18 cellular contexts compared by ENCODE assay signal in the genomic region with DNA sequence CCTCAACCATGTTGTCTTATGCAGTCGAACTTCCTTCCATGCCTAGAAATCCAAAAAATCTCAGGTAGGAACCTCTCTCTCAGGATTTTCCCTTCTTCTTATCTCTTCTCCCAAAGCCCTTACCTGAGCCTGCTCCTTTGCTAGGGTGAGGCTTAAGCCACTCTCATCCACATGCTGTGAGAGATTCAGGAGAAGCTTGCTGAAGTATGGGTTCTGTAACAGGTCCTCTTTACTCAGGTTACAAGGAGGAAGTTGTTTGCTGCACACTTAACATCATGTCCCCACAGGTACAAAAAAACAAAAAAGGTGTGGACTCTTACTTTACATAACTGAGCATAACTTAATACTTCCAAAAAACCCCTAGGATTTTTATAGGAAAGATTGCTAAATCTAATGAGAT. TPM values are rescaled to one million over a fixed set of nuclear protein-coding genes. Genes with fewer than 3 reads are reported as not detected.
DNase-seq lines count a peak whose midpoint lies in the region; ATAC-seq and TF ChIP-seq lines count a peak whose summit lies in the region.
"Had no signal": no experiment of that assay in that cellular context is flagged by ENCODE, and none has a peak within 500 bp of the region (broad histone marks: within the 10 kb centered on the region; RNA-seq: fewer than 3 reads in every experiment).

No MANE protein-coding gene starts in this region.

- TF ChIP-seq CTCF in neural crest cell (conservative IDR thresholded peaks at IDR 0.05) = no peak

- H3K27me3 Mint-ChIP-seq in activated naive CD4-positive, alpha-beta T cell treated with anti-CD3 and anti-CD28 coated beads, Interleukin-2, amount 50 U/mL, for 24 hours = no peaks in the 10 kb centered on the region
- no peaks in the 10 kb centered on the region for H3K27me3 Mint-ChIP-seq in activated naive CD4-positive, alpha-beta T cell treated with anti-CD3 and anti-CD28 coated beads, Interleukin-2, amount 10 ng/mL, durations not matched to agents 7 days and 5 days
- H3K27me3 Mint-ChIP-seq in activated T-helper 17 cell treated with anti-CD3 and anti-CD28 coated beads, Interleukin-2, amount 50 U/mL, for 72 hours = no peaks in the 10 kb centered on the region
- H3K27me3 Mint-ChIP-seq in neural crest cell (ENCODE audit: low read depth) = no peaks in the 10 kb centered on the region

- H3K4me1 Mint-ChIP-seq in activated naive CD4-positive, alpha-beta T cell treated with anti-CD3 and anti-CD28 coated beads, Interleukin-2, amount 50 U/mL, for 24 hours = peaks cover 20% of the 10 kb centered on the region
- H3K4me1 Mint-ChIP-seq in activated naive CD4-positive, alpha-beta T cell treated with anti-CD3 and anti-CD28 coated beads, Interleukin-2, amount 10 ng/mL, durations not matched to agents 7 days and 5 days = peaks cover 24% of the 10 kb centered on the region
- peaks cover 8% of the 10 kb centered on the region for H3K4me1 Mint-ChIP-seq in activated T-helper 17 cell treated with anti-CD3 and anti-CD28 coated beads, Interleukin-2, amount 50 U/mL, for 72 hours
- peaks cover 17% of the 10 kb centered on the region for H3K4me1 Mint-ChIP-seq in neural crest cell

- CTCF ChIA-PET in activated naive CD4-positive, alpha-beta T cell treated with anti-CD3 and anti-CD28 coated beads, Interleukin-2, amount 10 ng/mL, durations not matched to agents 7 days and 5 days (lab: Charles Lee) = interaction anchor here (0.7 to 2.0 kb wide), 2 partner anchors 34 to 81 kb away, joined by 4 to 6 read pairs; no protein-coding TSS in a partner anchor

- H3K27ac Mint-ChIP-seq in activated naive CD4-positive, alpha-beta T cell treated with anti-CD3 and anti-CD28 coated beads, Interleukin-2, amount 50 U/mL, for 24 hours = peak overlapping the region; percentile 30
- H3K27ac Mint-ChIP-seq in activated naive CD4-positive, alpha-beta T cell treated with anti-CD3 and anti-CD28 coated beads, Interleukin-2, amount 10 ng/mL, durations not matched to agents 7 days and 5 days = no peak overlapping the region
- H3K27ac Mint-ChIP-seq in activated T-helper 17 cell treated with anti-CD3 and anti-CD28 coated beads, Interleukin-2, amount 50 U/mL, for 72 hours = peak overlapping the region; percentile 25
- H3K27ac Mint-ChIP-seq in neural crest cell (ENCODE audit: unreplicated experiment) = no peak overlapping the region

- H3K36me3 Mint-ChIP-seq in activated naive CD4-positive, alpha-beta T cell treated with anti-CD3 and anti-CD28 coated beads, Interleukin-2, amount 50 U/mL, for 24 hours = peaks cover 7% of the 10 kb centered on the region
- H3K36me3 Mint-ChIP-seq in activated naive CD4-positive, alpha-beta T cell treated with anti-CD3 and anti-CD28 coated beads, Interleukin-2, amount 10 ng/mL, durations not matched to agents 7 days and 5 days = peaks cover 37% of the 10 kb centered on the region
- peaks cover 79% of the 10 kb centered on the region for H3K36me3 Mint-ChIP-seq in activated T-helper 17 cell treated with anti-CD3 and anti-CD28 coated beads, Interleukin-2, amount 50 U/mL, for 72 hours (ENCODE audit: low read depth)
- H3K36me3 Mint-ChIP-seq in neural crest cell (ENCODE audit: low read depth) = peaks cover 4% of the 10 kb centered on the region

- H3K4me3 Mint-ChIP-seq in activated naive CD4-positive, alpha-beta T cell treated with anti-CD3 and anti-CD28 coated beads, Interleukin-2, amount 50 U/mL, for 24 hours = no peak overlapping the region
- H3K4me3 Mint-ChIP-seq in activated naive CD4-positive, alpha-beta T cell treated with anti-CD3 and anti-CD28 coated beads, Interleukin-2, amount 10 ng/mL, durations not matched to agents 7 days and 5 days = no peak overlapping the region
- H3K4me3 Mint-ChIP-seq in activated T-helper 17 cell treated with anti-CD3 and anti-CD28 coated beads, Interleukin-2, amount 50 U/mL, for 72 hours = no peak overlapping the region
- H3K4me3 Mint-ChIP-seq in neural crest cell = peak overlapping the region; percentile 31

- no peak for ATAC-seq in activated T-helper 17 cell treated with anti-CD3 and anti-CD28 coated beads, Interleukin-2, amount 50 U/mL, for 72 hours (replicated peaks)

- H3K9me3 Mint-ChIP-seq in activated naive CD4-positive, alpha-beta T cell treated with anti-CD3 and anti-CD28 coated beads, Interleukin-2, amount 50 U/mL, for 24 hours = no peaks in the 10 kb centered on the region
- no peaks in the 10 kb centered on the region for H3K9me3 Mint-ChIP-seq in activated naive CD4-positive, alpha-beta T cell treated with anti-CD3 and anti-CD28 coated beads, Interleukin-2, amount 10 ng/mL, durations not matched to agents 7 days and 5 days
- no peaks in the 10 kb centered on the region for H3K9me3 Mint-ChIP-seq in activated T-helper 17 cell treated with anti-CD3 and anti-CD28 coated beads, Interleukin-2, amount 50 U/mL, for 72 hours
- no peaks in the 10 kb centered on the region for H3K9me3 Mint-ChIP-seq in neural crest cell

- DNase-seq in activated naive CD4-positive, alpha-beta T cell treated with anti-CD3 and anti-CD28 coated beads, Interleukin-2, amount 10 ng/mL, durations not matched to agents 7 days and 5 days = no peak
- DNase-seq in neural crest cell (ENCODE audit: low read depth, low spot score) (no peak), RPMI8226 (no peak), OCI-M2 (lab: John Stamatoyannopoulos, UW; ENCODE audit: unreplicated experiment) (no peak), occipital lobe (lab: John Stamatoyannopoulos, UW) (no peak)
- DNase-seq: EL, GF-D8, MM.1S, NCI-H1048, NCI-H1417 treated with DMSO at 0.1 percent for 48 hours, NCI-H187, NCI-H2171 treated with DMSO at 0.1 percent for 48 hours, NCI-H446, NCI-H526, OCI-M1, Right ventricle myocardium superior had no signal

RNA-seq across cellular contexts. Expression of a gene that starts 4.5 kb away (rescaled TPM):
- total RNA-seq in activated T-helper 17 cell treated with anti-CD3 and anti-CD28 coated beads, Interleukin-2, amount 50 U/mL, for 72 hours = 10 to 100 TPM; 60.6 to 78.5 TPM
- 58.7 and 62.7 TPM in 2 replicates for total RNA-seq in neural crest cell
- total RNA-seq in occipital lobe = 20.9 TPM

RNA-seq across cellular contexts. Expression of a gene that starts 23.2 kb away (rescaled TPM):
- total RNA-seq in activated T-helper 17 cell treated with anti-CD3 and anti-CD28 coated beads, Interleukin-2, amount 50 U/mL, for 72 hours = 100 to 1,000 TPM in 1 of 2 donors, 10 to 100 TPM in 1; 61.7 to 127 TPM
- 134 and 136 TPM in 2 replicates for total RNA-seq in neural crest cell
- 39.8 TPM for total RNA-seq in occipital lobe

RNA-seq across cellular contexts. Expression of a gene that starts 29.9 kb away (rescaled TPM):
- total RNA-seq in activated T-helper 17 cell treated with anti-CD3 and anti-CD28 coated beads, Interleukin-2, amount 50 U/mL, for 72 hours = 1 to 10 TPM; 1.1 to 7.5 TPM
- total RNA-seq in neural crest cell (32.8 and 33.1 TPM in 2 replicates), occipital lobe (8.1 TPM)

RNA-seq across cellular contexts. Expression of a gene that starts 33.5 kb away (rescaled TPM):
- total RNA-seq in activated T-helper 17 cell treated with anti-CD3 and anti-CD28 coated beads, Interleukin-2, amount 50 U/mL, for 72 hours = 10 to 100 TPM; 69.5 to 70.5 TPM
- total RNA-seq in neural crest cell (103 and 110 TPM in 2 replicates), occipital lobe (78.6 TPM)

RNA-seq across cellular contexts. Expression of a gene that starts 57.5 kb away (rescaled TPM):
- 1 to 10 TPM; 8.5 to 9.6 TPM for total RNA-seq in activated T-helper 17 cell treated with anti-CD3 and anti-CD28 coated beads, Interleukin-2, amount 50 U/mL, for 72 hours
- total RNA-seq in neural crest cell (11.5 and 13.6 TPM in 2 replicates), occipital lobe (5.5 TPM)

Comparison
In these comparisons a context has a peak if more than half of its experiments do, and no peak if none do; other contexts are left out.
1. H3K27ac Mint-ChIP-seq: peak in activated naive CD4-positive, alpha-beta T cell treated with anti-CD3 and anti-CD28 coated beads, Interleukin-2, amount 50 U/mL, for 24 hours (single experiment) and activated T-helper 17 cell treated with anti-CD3 and anti-CD28 coated beads, Interleukin-2, amount 50 U/mL, for 72 hours (single experiment); none in activated naive CD4-positive, alpha-beta T cell treated with anti-CD3 and anti-CD28 coated beads, Interleukin-2, amount 10 ng/mL, durations not matched to agents 7 days and 5 days (single experiment) and neural crest cell (single experiment).